Comparison of ENCODE assay signal across 2 cellular contexts in the genomic region with DNA sequence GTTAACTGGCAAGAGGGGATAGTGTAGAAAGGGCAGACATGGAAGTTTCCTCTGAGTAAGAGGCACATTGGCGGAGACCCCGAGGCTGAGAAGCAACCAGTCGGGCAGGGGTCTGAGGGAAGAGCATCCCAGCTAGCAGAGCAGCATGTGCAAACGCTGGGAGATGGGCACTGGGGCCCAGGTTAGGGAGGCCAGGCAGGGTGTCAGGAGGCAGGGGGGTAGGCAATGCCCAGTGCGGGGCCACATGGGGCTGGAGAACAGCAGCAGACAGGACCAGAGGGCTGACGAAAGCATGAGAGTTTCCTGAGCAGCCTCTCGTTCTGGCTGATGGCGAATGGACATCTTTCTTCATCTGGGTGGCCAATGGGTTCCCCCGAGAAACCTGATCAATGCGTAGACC.
TF ChIP-seq lines count a peak whose summit lies in the region.

No MANE protein-coding gene starts in this region.

TF ChIP-seq in GM23338, 12 proteins besides CTCF, POLR2A, EP300 and RAD21:
- TF ChIP-seq CREB1 (CRISPR knock-in tag; IDR thresholded peaks at IDR 0.05; ENCODE audit: low read depth) (no peak), STAT1 (IDR thresholded peaks at IDR 0.05; ENCODE audit: unreplicated experiment) (no peak)
TF ChIP-seq in GM23338: peak in this region for 0.

TF ChIP-seq in H1, 55 proteins besides CTCF, POLR2A, EP300 and RAD21:
- TF ChIP-seq BACH1 (IDR thresholded peaks at IDR 0.05; ENCODE audit: low read length) (no peak), SP2 (IDR thresholded peaks at IDR 0.05; ENCODE audit: low read length) (no peak), EZH2 (IDR thresholded peaks at IDR 0.05; ENCODE audit: low read depth, low read length, severe bottlenecking) (no peak), NRF1 (IDR thresholded peaks at IDR 0.05; ENCODE audit: low read depth, low read length) (no peak), SUZ12 (IDR thresholded peaks at IDR 0.05; ENCODE audit: low read length) (no peak), NANOG (IDR thresholded peaks at IDR 0.05; ENCODE audit: insufficient read depth, low read depth, low read length, poor library complexity, severe bottlenecking) (no peak), KDM5A (IDR thresholded peaks at IDR 0.05; ENCODE audit: low read length) (no peak), SIX5 (IDR thresholded peaks at IDR 0.05; ENCODE audit: low read depth, low read length) (no peak), RBBP5 (IDR thresholded peaks at IDR 0.05; ENCODE audit: borderline replicate concordance, low read depth, low read length) (no peak), ATF3 (IDR thresholded peaks at IDR 0.05; ENCODE audit: insufficient read depth, low read depth, low read length) (no peak), SIRT6 (IDR thresholded peaks at IDR 0.05; ENCODE audit: low read length) (no peak), SIN3A (conservative IDR thresholded peaks at IDR 0.05 in 1 of 2, IDR thresholded peaks at IDR 0.05 in 1 of 2; ENCODE audit: low read depth in 1 of 2, low read length in 2 of 2) (no peak), KDM1A (IDR thresholded peaks at IDR 0.05; ENCODE audit: borderline replicate concordance, low read length) (no peak), HDAC2 (IDR thresholded peaks at IDR 0.05; ENCODE audit: borderline replicate concordance in 1 of 2, low read depth in 2 of 2, low read length in 2 of 2) (no peak), POU5F1 (IDR thresholded peaks at IDR 0.05; ENCODE audit: low read depth, low read length) (no peak), SRF (IDR thresholded peaks at IDR 0.05; ENCODE audit: low read depth, low read length) (no peak)
- TF ChIP-seq, protein P1, sequence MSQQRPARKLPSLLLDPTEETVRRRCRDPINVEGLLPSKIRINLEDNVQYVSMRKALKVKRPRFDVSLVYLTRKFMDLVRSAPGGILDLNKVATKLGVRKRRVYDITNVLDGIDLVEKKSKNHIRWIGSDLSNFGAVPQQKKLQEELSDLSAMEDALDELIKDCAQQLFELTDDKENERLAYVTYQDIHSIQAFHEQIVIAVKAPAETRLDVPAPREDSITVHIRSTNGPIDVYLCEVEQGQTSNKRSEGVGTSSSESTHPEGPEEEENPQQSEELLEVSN (IDR thresholded peaks at IDR 0.05), result no peak
